ENCODE assay signal across 22 cellular contexts in genomic region chr20:1930165-1930564, GRCh38. TPM values are rescaled to one million over a fixed set of nuclear protein-coding genes. Genes with fewer than 3 reads are reported as not detected.
DNase-seq lines count a peak whose midpoint lies in the region; ATAC-seq, FAIRE-seq and TF ChIP-seq lines count a peak whose summit lies in the region.
"Had no signal": no experiment of that assay in that cellular context is flagged by ENCODE, and none has a peak within 500 bp of the region (broad histone marks: within the 10 kb centered on the region; RNA-seq: fewer than 3 reads in every experiment).

No MANE protein-coding gene starts in this region.

- POLR2A ChIA-PET in endothelial cell of umbilical vein (lab: Charles Lee) = no interaction called here

- no peak overlapping the region for H2AFZ ChIP-seq in endothelial cell of umbilical vein (ENCODE audit: low read depth, low read length)

- no peaks in the 10 kb centered on the region for H3K9me3 Mint-ChIP-seq in activated T-cell treated with anti-CD3 and anti-CD28 coated beads, Interleukin-2, amount 50 U/mL, for 72 hours
- H3K9me3 Mint-ChIP-seq: CD14-positive monocyte had no signal

- no peak overlapping the region for H3K4me2 ChIP-seq in endothelial cell of umbilical vein (ENCODE audit: insufficient read depth, low read length)
- H3K4me2 ChIP-seq: SK-N-SH had no signal

- 47 to 73% (median 57%) methylated on average over 6 of the region's 6 CpGs for WGBS in small intestine, 3 donors

- H3K36me3 Mint-ChIP-seq in activated T-cell treated with anti-CD3 and anti-CD28 coated beads, Interleukin-2, amount 50 U/mL, for 72 hours (ENCODE audit: insufficient read depth in 2 of 2) = no peaks in the 10 kb centered on the region

- no peaks in the 10 kb centered on the region for H4K20me1 ChIP-seq in endothelial cell of umbilical vein (replicated peaks; ENCODE audit: control insufficient read depth, extremely low read depth, insufficient read depth, low read length)

- dilution Hi-C loops in endothelial cell of umbilical vein (cut with MboI; ENCODE audit: extremely low pct_ligation_motif_present, low sequenced_read_pairs) = no loop called here

- H3K27ac ChIP-seq in endothelial cell of umbilical vein (ENCODE audit: insufficient read depth, low read depth, low read length) = no peak overlapping the region
- no peak overlapping the region for H3K27ac ChIP-seq in small intestine (ENCODE audit: low read depth in 1 of 2, low read length in 1 of 2)
- H3K27ac ChIP-seq in WERI-Rb-1 = no peak overlapping the region

- H3K4me1 ChIP-seq in endothelial cell of umbilical vein (ENCODE audit: control insufficient read depth, extremely low read depth, insufficient read depth, low read length) (no peaks in the 10 kb centered on the region), small intestine (ENCODE audit: control insufficient read depth in 2 of 2, insufficient read depth in 1 of 2, low read depth in 1 of 2, low read length in 1 of 2) (no peaks in the 10 kb centered on the region)

- no peaks in the 10 kb centered on the region for H3K9me1 ChIP-seq in endothelial cell of umbilical vein (replicated peaks; ENCODE audit: control insufficient read depth, extremely low read depth, insufficient read depth, low read length)

- CTCF ChIA-PET in endothelial cell of umbilical vein (lab: Charles Lee) = interaction anchor here (1.0 kb wide), 1 partner anchor 128 kb away, joined by 4 read pairs; no protein-coding TSS in a partner anchor

- BruUV-seq in endothelial cell of umbilical vein (replicated peaks; lab: Mats Ljungman, UMichigan) = no TSS peak

- FAIRE-seq in endothelial cell of umbilical vein (lab: Jason Lieb, UNC) (peak; percentile 18), small intestine (lab: Jason Lieb, UNC) (no peak)
- FAIRE-seq: A204.1, GM19239 had no signal

- H3K27me3 ChIP-seq in endothelial cell of umbilical vein (ENCODE audit: control insufficient read depth in 2 of 2, insufficient read depth in 2 of 2, low read length in 2 of 2) (no peaks in the 10 kb centered on the region), small intestine (ENCODE audit: control insufficient read depth in 2 of 2, insufficient read depth in 2 of 2, low read length in 2 of 2) (no peaks in the 10 kb centered on the region), WERI-Rb-1 (ENCODE audit: insufficient read depth, low read depth, severe bottlenecking) (no peaks in the 10 kb centered on the region)

- H3K4me3 ChIP-seq in endothelial cell of umbilical vein (replicated peaks in 1 of 3; ENCODE audit: insufficient read depth in 1 of 3, low read depth in 1 of 3, low read length in 3 of 3) = no peak overlapping the region
- H3K4me3 ChIP-seq in small intestine (ENCODE audit: low read depth in 1 of 2, low read length in 2 of 2) = no peak overlapping the region
- no peak overlapping the region for H3K4me3 ChIP-seq in WERI-Rb-1 (ENCODE audit: low read depth, low read length)

- H3K27ac Mint-ChIP-seq in activated T-cell treated with anti-CD3 and anti-CD28 coated beads, Interleukin-2, amount 50 U/mL, for 72 hours = no peak overlapping the region
- H3K27ac Mint-ChIP-seq: B cell had no signal

- peaks cover 36% of the 10 kb centered on the region for H3K27me3 Mint-ChIP-seq in activated T-cell treated with anti-CD3 and anti-CD28 coated beads, Interleukin-2, amount 50 U/mL, for 72 hours (ENCODE audit: low read depth)
- H3K27me3 Mint-ChIP-seq: B cell had no signal

- no peak overlapping the region for H3K4me3 Mint-ChIP-seq in activated T-cell treated with anti-CD3 and anti-CD28 coated beads, Interleukin-2, amount 50 U/mL, for 72 hours
- H3K4me3 Mint-ChIP-seq: B cell, CD14-positive monocyte had no signal

- intact Hi-C loops in endothelial cell of umbilical vein (cut with micrococcal nuclease) = no loop called here

- H3K79me2 ChIP-seq in endothelial cell of umbilical vein (ENCODE audit: control insufficient read depth, insufficient read depth, low read length) = no peaks in the 10 kb centered on the region

- no peak overlapping the region for H3K9ac ChIP-seq in endothelial cell of umbilical vein (replicated peaks; ENCODE audit: extremely low read depth, insufficient read depth, low read length)
- H3K9ac ChIP-seq: SK-N-SH had no signal

- no peaks in the 10 kb centered on the region for H3K4me1 Mint-ChIP-seq in activated T-cell treated with anti-CD3 and anti-CD28 coated beads, Interleukin-2, amount 50 U/mL, for 72 hours (ENCODE audit: low read depth)

- DNase-seq in NCI-H748 (lab: John Stamatoyannopoulos, UW; ENCODE audit: unreplicated experiment) (peak; percentile 24), NCI-H748 treated with DMSO at 0.1 percent for 48 hours (lab: John Stamatoyannopoulos, UW) (no peak), RPMI8226 (peak; percentile 10), endothelial cell of umbilical vein (ENCODE audit: low read depth, low spot score) (no peak), small intestine (peak; percentile 36), WERI-Rb-1 (no peak), SW 1271 (lab: John Stamatoyannopoulos, UW) (no peak)
- DNase-seq in activated T-cell treated with anti-CD3 and anti-CD28 coated beads, Interleukin-2, amount 50 U/mL, for 72 hours = no peak
- DNase-seq: EL, GF-D8, KG1, NCI-H1092 treated with DMSO at 0.1 percent for 48 hours, NCI-H2029 treated with DMSO at 0.1 percent for 48 hours, NCI-H2171, NCI-H446 treated with DMSO at 0.1 percent for 48 hours, NCI-H526 treated with DMSO at 0.1 percent for 48 hours, SIG-M5, SK-N-SH had no signal

- TF ChIP-seq POLR2A in endothelial cell of umbilical vein (IDR thresholded peaks at IDR 0.05; ENCODE audit: low read depth, low read length) = no peak

- H3K36me3 ChIP-seq in endothelial cell of umbilical vein (ENCODE audit: control insufficient read depth in 2 of 2, extremely low read depth in 1 of 2, insufficient read depth in 2 of 2, low read length in 2 of 2) (peaks cover 0 to 1% of the 10 kb centered on the region in 2 experiments), small intestine (ENCODE audit: control insufficient read depth in 2 of 2, insufficient read depth in 2 of 2, low read length in 2 of 2) (peaks cover 2 to 5% of the 10 kb centered on the region in 2 donors), WERI-Rb-1 (no peaks in the 10 kb centered on the region)

- no peak for ATAC-seq in activated T-cell treated with anti-CD3 and anti-CD28 coated beads, Interleukin-2, amount 50 U/mL, for 72 hours (replicated peaks in 1 of 2)

- no peak for TF ChIP-seq CTCF in endothelial cell of umbilical vein (IDR thresholded peaks at IDR 0.05; ENCODE audit: extremely low read depth in 1 of 2, insufficient read depth in 1 of 2, low read depth in 1 of 2, low read length in 2 of 2)
- no peak for TF ChIP-seq CTCF in WERI-Rb-1 (IDR thresholded peaks at IDR 0.05; ENCODE audit: low read depth, low read length)

- H3K9me3 ChIP-seq in endothelial cell of umbilical vein (replicated peaks; ENCODE audit: control insufficient read depth, insufficient read depth, low read length) (no peaks in the 10 kb centered on the region), small intestine (ENCODE audit: control insufficient read depth, low read depth) (no peaks in the 10 kb centered on the region), WERI-Rb-1 (ENCODE audit: severe bottlenecking) (no peaks in the 10 kb centered on the region)
- H3K9me3 ChIP-seq: SK-N-SH had no signal

TF ChIP-seq in endothelial cell of umbilical vein, 7 proteins besides CTCF, POLR2A, EP300 and RAD21:
- TF ChIP-seq GATA2 (IDR thresholded peaks at IDR 0.05; ENCODE audit: insufficient read depth, insufficient read length, low read depth, low read length) = no peak
- TF ChIP-seq FOS (IDR thresholded peaks at IDR 0.05; ENCODE audit: borderline replicate concordance, insufficient read depth, low read length) = no peak
- TF ChIP-seq MAX (IDR thresholded peaks at IDR 0.05; ENCODE audit: insufficient read depth, insufficient read length) = no peak
- no peak for TF ChIP-seq MYC (IDR thresholded peaks at IDR 0.05; ENCODE audit: low read depth, low read length)
- TF ChIP-seq JUN (IDR thresholded peaks at IDR 0.05; ENCODE audit: borderline replicate concordance, insufficient read depth, insufficient read length, low read depth) = no peak
- TF ChIP-seq EZH2 (IDR thresholded peaks at IDR 0.05; ENCODE audit: borderline replicate concordance, low read depth, low read length, severe bottlenecking) = no peak
- TF ChIP-seq POLR2AphosphoS5 (IDR thresholded peaks at IDR 0.05; ENCODE audit: insufficient read depth, low read depth, low read length) = no peak

RNA-seq across cellular contexts. Expression of gene SIRPA, which starts 35.0 kb away (rescaled TPM):
- 58.3 and 59.2 TPM in 2 replicates for total RNA-seq in endothelial cell of umbilical vein
- polyA plus RNA-seq in endothelial cell of umbilical vein (29.4 and 29.9 TPM in 2 replicates), small intestine (10 to 100 TPM; 11.4 to 27.0 (median 17.8) TPM)
- 29.7 and 31.1 TPM in 2 replicates for polyA plus RNA-seq in endothelial cell of umbilical vein (2011; cell fraction: cytosol; rRNA removed)
- polyA plus RNA-seq in endothelial cell of umbilical vein (2011; cell fraction: nucleus; rRNA removed) = 20.5 and 25.2 TPM in 2 replicates
- polyA plus RNA-seq in endothelial cell of umbilical vein (2012) = 44.4 and 51.5 TPM in 2 replicates
- 24.2 and 27.6 TPM in 2 replicates for polyA minus RNA-seq in endothelial cell of umbilical vein
- polyA minus RNA-seq in endothelial cell of umbilical vein (2011; cell fraction: cytosol; rRNA and poly(A)+ RNA removed) = not detected
- polyA minus RNA-seq in endothelial cell of umbilical vein (2011; cell fraction: nucleus; rRNA and poly(A)+ RNA removed) = 8.2 and 8.6 TPM in 2 replicates
- total RNA-seq in activated T-cell treated with anti-CD3 and anti-CD28 coated beads, Interleukin-2, amount 50 U/mL, for 72 hours = under 1 TPM; 0.05 to 0.22 TPM

Comparison
In these comparisons a context has a peak if more than half of its experiments do, and no peak if none do; other contexts are left out.
1. DNase-seq: peak in NCI-H748 (single experiment), RPMI8226 (single experiment) and small intestine (single experiment); none in NCI-H748 treated with DMSO at 0.1 percent for 48 hours (single experiment), endothelial cell of umbilical vein (single experiment), activated T-cell treated with anti-CD3 and anti-CD28 coated beads, Interleukin-2, amount 50 U/mL, for 72 hours (0 of 2), WERI-Rb-1 (single experiment) and SW 1271 (0 of 2).
2. RNA of gene SIRPA, which starts 35.0 kb away (total RNA-seq): 58.3 to 59.2 TPM in endothelial cell of umbilical vein; 0.05 to 0.22 TPM in activated T-cell treated with anti-CD3 and anti-CD28 coated beads, Interleukin-2, amount 50 U/mL, for 72 hours; every median in the first group is over 10 times any median in the second.